Comparison of ENCODE assay signal across 31 cellular contexts in the genomic region with DNA sequence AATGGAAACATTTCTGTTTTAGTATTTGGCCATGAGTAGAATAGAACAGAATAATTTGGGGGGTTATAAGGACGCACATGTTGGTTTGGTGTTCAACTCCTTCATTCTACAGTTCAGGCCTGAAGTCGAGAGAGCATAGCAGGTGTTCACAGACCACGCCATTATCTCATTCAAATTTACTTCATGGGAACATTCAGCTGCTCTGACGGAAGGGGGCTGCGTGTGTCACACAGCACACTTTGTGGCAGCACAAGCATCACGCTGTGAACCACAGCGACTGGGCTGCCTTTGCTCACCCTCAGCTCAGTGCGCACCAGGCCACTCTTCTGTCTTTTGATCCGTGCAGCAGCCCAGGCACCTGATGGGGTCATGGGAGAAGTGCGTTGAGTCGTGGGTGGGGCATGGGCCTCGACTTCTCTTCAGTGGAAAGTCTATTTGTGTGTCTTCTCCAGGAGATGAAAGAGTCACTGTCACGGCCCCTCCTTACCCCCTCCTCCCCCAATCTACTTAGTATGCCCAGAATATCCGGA.
"Had no signal": no experiment of that assay in that cellular context is flagged by ENCODE, and none has a peak within 500 bp of the region (broad histone marks: within the 10 kb centered on the region; RNA-seq: fewer than 3 reads in every experiment).

No MANE protein-coding gene starts in this region.

- H3K36me3 Mint-ChIP-seq: mesothelial cell of epicardium; stimulated activated memory B cell treated with anti-CD40 and anti-IgM and Interleukin-4, amounts not matched to agents 10 μg/mL and 1 μg/mL and 100 μg/mL, for 72 hours had no signal

- DNase-seq: hippocampal formation; kidney glomerular epithelial cell; left cardiac atrium; left lung; lower lobe of right lung; mammary epithelial cell; mesendoderm; naive thymus-derived CD4-positive, alpha-beta T cell; nephron progenitor cell; occipital lobe; right lobe of liver; stimulated activated CD4-positive, alpha-beta T cell treated with anti-CD3 and anti-CD28 coated beads, Interleukin-1b, Interleukin-23, amount 100 ng/mL, for 48 hours; stimulated activated CD4-positive, alpha-beta T cell treated with anti-CD3 and anti-CD28 coated beads, Interleukin-2, amount 100 ng/mL, for 48 hours; stimulated activated CD4-positive, alpha-beta T cell treated with anti-CD3 and anti-CD28 coated beads, Interleukin-4, amount 100 ng/mL, for 4 hours; stimulated activated CD8-positive, alpha-beta memory T cell treated with anti-CD3 and anti-CD28 coated beads, Interleukin-4, amount 100 ng/mL, for 48 hours; stimulated activated naive CD8-positive, alpha-beta T cell treated with anti-CD3 and anti-CD28 coated beads, Interleukin-15, Interleukin-2, amounts not matched to agents 100 U/mL and 50 U/mL, for 24 hours; testis; thyroid gland; transverse colon; upper lobe of right lung had no signal

- H3K27me3 ChIP-seq: left lung, neural progenitor cell, right atrium auricular region, right lobe of liver, testis, thyroid gland, upper lobe of right lung had no signal

- H3K4me3 ChIP-seq: left lung, lower lobe of right lung, neural progenitor cell, right atrium auricular region, right lobe of liver, smooth muscle cell, stomach, testis, thyroid gland, transverse colon, upper lobe of right lung had no signal

- H3K9me3 ChIP-seq: lower lobe of right lung, neutrophil, right lobe of liver, testis, thyroid gland, transverse colon, upper lobe of right lung had no signal

- ATAC-seq: left cardiac atrium; left lung; lower lobe of right lung; naive thymus-derived CD4-positive, alpha-beta T cell; right lobe of liver; stimulated activated memory B cell treated with anti-CD40 and anti-IgM and Interleukin-4, amounts not matched to agents 10 μg/mL and 1 μg/mL and 100 μg/mL, for 72 hours; stimulated activated naive CD8-positive, alpha-beta T cell treated with anti-CD3 and anti-CD28 coated beads, Interleukin-15, Interleukin-2, amounts not matched to agents 100 U/mL and 50 U/mL, for 24 hours; upper lobe of right lung had no signal

- FAIRE-seq: keratinocyte, urothelium cell line had no signal

- H3K27me3 Mint-ChIP-seq: progenitor cell of endocrine pancreas; stimulated activated memory B cell treated with anti-CD40 and anti-IgM and Interleukin-4, amounts not matched to agents 10 μg/mL and 1 μg/mL and 100 μg/mL, for 72 hours had no signal

- H3K27ac Mint-ChIP-seq: mesothelial cell of epicardium; nephron progenitor cell; neural progenitor cell; progenitor cell of endocrine pancreas; stimulated activated memory B cell treated with anti-CD40 and anti-IgM and Interleukin-4, amounts not matched to agents 10 μg/mL and 1 μg/mL and 100 μg/mL, for 72 hours had no signal

- H3K4me3 Mint-ChIP-seq: mesothelial cell of epicardium; naive thymus-derived CD4-positive, alpha-beta T cell; nephron progenitor cell; neural progenitor cell; stimulated activated memory B cell treated with anti-CD40 and anti-IgM and Interleukin-4, amounts not matched to agents 10 μg/mL and 1 μg/mL and 100 μg/mL, for 72 hours had no signal

- H3K27ac ChIP-seq: left lung, lower lobe of right lung, neural progenitor cell, neutrophil, parathyroid adenoma, right atrium auricular region, right lobe of liver, stomach, testis, thyroid gland, transverse colon, upper lobe of right lung had no signal

- H3K4me1 Mint-ChIP-seq: mesothelial cell of epicardium had no signal

- H3K36me3 ChIP-seq: left lung, lower lobe of right lung, neural progenitor cell, neutrophil, right atrium auricular region, right lobe of liver, stomach, thyroid gland, transverse colon, upper lobe of right lung had no signal
